ENCODE assay signal across 21 cellular contexts in genomic region chr15:57036352-57036751, GRCh38.
A peak's percentile ranks its signal among the peaks of the same experiment; 100 is the strongest.
DNase-seq lines count a peak whose midpoint lies in the region; ATAC-seq and TF ChIP-seq lines count a peak whose summit lies in the region.
"Had no signal": no experiment of that assay in that cellular context is flagged by ENCODE, and none has a peak within 500 bp of the region (broad histone marks: within the 10 kb centered on the region; RNA-seq: fewer than 3 reads in every experiment).

No MANE protein-coding gene starts in this region.

- CTCF ChIA-PET in HEK293 (lab: Yijun Ruan, JAX): no interaction called here

- no peak overlapping the region for H3K27ac ChIP-seq in CD4-positive, CD25-positive, alpha-beta regulatory T cell (ENCODE audit: insufficient read depth, low read length, poor library complexity, severe bottlenecking)
- H3K27ac ChIP-seq in HEK293 (ENCODE audit: extremely low read depth, low read depth, low read length) (no peak overlapping the region), angular gyrus (ENCODE audit: low read depth, low read length) (peak overlapping the region; percentile 44)
- H3K27ac ChIP-seq: epithelial cell of prostate had no signal

- H3K4me3 Mint-ChIP-seq in CD4-positive, CD25-positive, alpha-beta regulatory T cell: peak overlapping the region in 1 of 4 donors; percentile 57
- H3K4me3 Mint-ChIP-seq in memory B cell: no peak overlapping the region
- H3K4me3 Mint-ChIP-seq: activated naive CD4-positive, alpha-beta T cell treated with anti-CD3 and anti-CD28 coated beads for 36 hours; type B pancreatic cell had no signal

- ATAC-seq in CD4-positive, CD25-positive, alpha-beta regulatory T cell (ENCODE audit: low read depth in 2 of 2): no peak
- no peak for ATAC-seq in memory B cell (ENCODE audit: low read depth)
- ATAC-seq: SK-N-SH treated with all-trans-retinoic acid at 6 μM for 48 hours had no signal

- no peak for DNase-seq in CD4-positive, CD25-positive, alpha-beta regulatory T cell
- DNase-seq in memory B cell (ENCODE audit: low spot score in 2 of 2) (no peak), KBM-7 (no peak), HCEC 1CT (no peak), NCI-H2227 treated with DMSO at 0.1 percent for 48 hours (lab: John Stamatoyannopoulos, UW) (no peak)
- DNase-seq in activated CD4-positive, alpha-beta T cell treated with anti-CD3 and anti-CD28 coated beads, Interleukin-2, amount 50 U/mL, for 1 hour: no peak
- DNase-seq: activated naive CD4-positive, alpha-beta T cell treated with anti-CD3 and anti-CD28 coated beads for 36 hours; amygdala; GF-D8; Kasumi-1; NCI-H1092; NCI-H2029; NK-92 treated with Interleukin-12 subunit alpha and Interleukin-12 subunit beta, amount 100 ng/mL, for 24 hours; RPMI8226 had no signal

- no peaks in the 10 kb centered on the region for H3K27me3 Mint-ChIP-seq in CD4-positive, CD25-positive, alpha-beta regulatory T cell
- no peaks in the 10 kb centered on the region for H3K27me3 Mint-ChIP-seq in memory B cell
- H3K27me3 Mint-ChIP-seq: progenitor cell of endocrine pancreas, type B pancreatic cell had no signal

- H3K36me3 ChIP-seq in CD4-positive, CD25-positive, alpha-beta regulatory T cell (ENCODE audit: control insufficient read depth, insufficient read depth, low read length): no peaks in the 10 kb centered on the region
- no peaks in the 10 kb centered on the region for H3K36me3 ChIP-seq in HEK293 (ENCODE audit: control insufficient read depth in 2 of 2, insufficient read depth in 1 of 2, low read length in 2 of 2)

- H3K4me3 ChIP-seq in CD4-positive, CD25-positive, alpha-beta regulatory T cell (ENCODE audit: low read depth, low read length): peak overlapping the region; percentile 70
- H3K4me3 ChIP-seq in HEK293 (ENCODE audit: low read depth, low read length): no peak overlapping the region
- H3K4me3 ChIP-seq: lung had no signal

- in situ Hi-C loops in KBM-7 (cut with MboI; ENCODE audit: low pct_unique_long_range_greater_than_20kb, low sequenced_read_pairs): no loop called here

- H3K4me1 ChIP-seq in CD4-positive, CD25-positive, alpha-beta regulatory T cell (ENCODE audit: control insufficient read depth, insufficient read depth, low read length, poor library complexity, severe bottlenecking): peaks cover 21% of the 10 kb centered on the region
- H3K4me1 ChIP-seq in HEK293 (ENCODE audit: control insufficient read depth, insufficient read depth, low read length): peaks cover 22% of the 10 kb centered on the region

- peak overlapping the region in 1 of 3 donors; percentile 22 for H3K27ac Mint-ChIP-seq in CD4-positive, CD25-positive, alpha-beta regulatory T cell
- peak overlapping the region; percentile 80 for H3K27ac Mint-ChIP-seq in memory B cell
- H3K27ac Mint-ChIP-seq: activated naive CD4-positive, alpha-beta T cell treated with anti-CD3 and anti-CD28 coated beads for 36 hours; progenitor cell of endocrine pancreas; type B pancreatic cell had no signal

- POLR2A ChIA-PET in HEK293 (lab: Yijun Ruan, JAX): no interaction called here

- no peaks in the 10 kb centered on the region for H3K9me3 ChIP-seq in CD4-positive, CD25-positive, alpha-beta regulatory T cell (ENCODE audit: control insufficient read depth in 2 of 2, low read length in 2 of 2)
- no peaks in the 10 kb centered on the region for H3K9me3 ChIP-seq in HEK293 (ENCODE audit: control insufficient read depth, insufficient read depth, low read depth, low read length)

- peaks cover 30 to 85% (median 70%) of the 10 kb centered on the region in 4 donors for H3K4me1 Mint-ChIP-seq in CD4-positive, CD25-positive, alpha-beta regulatory T cell
- peaks cover 45% of the 10 kb centered on the region for H3K4me1 Mint-ChIP-seq in memory B cell

- no peaks in the 10 kb centered on the region for H3K9me3 Mint-ChIP-seq in CD4-positive, CD25-positive, alpha-beta regulatory T cell
- H3K9me3 Mint-ChIP-seq in memory B cell: no peaks in the 10 kb centered on the region
- H3K9me3 Mint-ChIP-seq: activated naive CD4-positive, alpha-beta T cell treated with anti-CD3 and anti-CD28 coated beads for 36 hours had no signal

- H3K36me3 Mint-ChIP-seq in CD4-positive, CD25-positive, alpha-beta regulatory T cell: no peaks in the 10 kb centered on the region
- peaks cover 2% of the 10 kb centered on the region for H3K36me3 Mint-ChIP-seq in memory B cell

- no peak for TF ChIP-seq CTCF in HEK293 (tag by site-specific recombination; IDR thresholded peaks at IDR 0.05)

- H3K27me3 ChIP-seq in CD4-positive, CD25-positive, alpha-beta regulatory T cell (ENCODE audit: control insufficient read depth, insufficient read depth, low read length): no peaks in the 10 kb centered on the region

TF ChIP-seq in HEK293, 187 proteins besides CTCF, POLR2A, EP300 and RAD21 (continues in another document):
- no peak for TF ChIP-seq ZNF354C (tag by site-specific recombination; IDR thresholded peaks at IDR 0.05; ENCODE audit: borderline replicate concordance, low read depth)
- no peak for TF ChIP-seq ZNF239 (tag by site-specific recombination; IDR thresholded peaks at IDR 0.05)
- TF ChIP-seq ZNF221 (tag by site-specific recombination; IDR thresholded peaks at IDR 0.05; ENCODE audit: borderline replicate concordance): no peak
- TF ChIP-seq ZNF24 (tag by site-specific recombination; IDR thresholded peaks at IDR 0.05): no peak
- no peak for TF ChIP-seq ZNF211 (tag by site-specific recombination; IDR thresholded peaks at IDR 0.05; ENCODE audit: low read depth)
- no peak for TF ChIP-seq ZSCAN16 (tag by site-specific recombination; IDR thresholded peaks at IDR 0.05)
- no peak for TF ChIP-seq ZNF23 (tag by site-specific recombination; IDR thresholded peaks at IDR 0.05; ENCODE audit: borderline replicate concordance)
- TF ChIP-seq ZNF350 (tag by site-specific recombination; IDR thresholded peaks at IDR 0.05): no peak
- TF ChIP-seq ZFP41 (tag by site-specific recombination; IDR thresholded peaks at IDR 0.05; ENCODE audit: borderline replicate concordance): no peak
- no peak for TF ChIP-seq MZF1 (tag by site-specific recombination; IDR thresholded peaks at IDR 0.05; ENCODE audit: borderline replicate concordance)
- no peak for TF ChIP-seq KLF7 (tag by site-specific recombination; IDR thresholded peaks at IDR 0.05; ENCODE audit: borderline replicate concordance)
- no peak for TF ChIP-seq ZNF571 (tag by site-specific recombination; IDR thresholded peaks at IDR 0.05)
- TF ChIP-seq ZNF518A (tag by site-specific recombination; conservative IDR thresholded peaks at IDR 0.05; ENCODE audit: low read depth): no peak
- TF ChIP-seq ZNF529 (tag by site-specific recombination; IDR thresholded peaks at IDR 0.05; ENCODE audit: insufficient replicate concordance): no peak
- no peak for TF ChIP-seq ZNF169 (tag by site-specific recombination; IDR thresholded peaks at IDR 0.05)
- TF ChIP-seq ZNF623 (tag by site-specific recombination; IDR thresholded peaks at IDR 0.05): no peak
- no peak for TF ChIP-seq ZNF791 (tag by site-specific recombination; IDR thresholded peaks at IDR 0.05)
- TF ChIP-seq SALL2 (tag by site-specific recombination; IDR thresholded peaks at IDR 0.05; ENCODE audit: borderline replicate concordance): no peak
- TF ChIP-seq ZNF248 (tag by site-specific recombination; IDR thresholded peaks at IDR 0.05): no peak
- TF ChIP-seq ZNF112 (tag by site-specific recombination; IDR thresholded peaks at IDR 0.05): no peak
- TF ChIP-seq SCRT1 (tag by site-specific recombination; IDR thresholded peaks at IDR 0.05; ENCODE audit: borderline replicate concordance): peak; percentile 26; the same call in 1 of the 2 replicates
